20 cellular contexts compared by ENCODE assay signal in genomic region chr7:17331891-17332501, GRCh38.
"Had no signal": no experiment of that assay in that cellular context is flagged by ENCODE, and none has a peak within 500 bp of the region (broad histone marks: within the 10 kb centered on the region; RNA-seq: fewer than 3 reads in every experiment).

No MANE protein-coding gene starts in this region.

- DNase-seq: colonic mucosa; dermis blood vessel endothelial cell; erythroblast; foreskin melanocyte; head of caudate nucleus; kidney glomerular epithelial cell; mesendoderm; naive B cell; occipital lobe; psoas muscle; sigmoid colon; stimulated activated CD4-positive, alpha-beta T cell treated with anti-CD3 and anti-CD28 coated beads, Interleukin-12 subunit alpha, Interleukin-12 subunit beta, amount 100 ng/mL, for 4 hours; stimulated activated naive CD4-positive, alpha-beta T cell; stomach; substantia nigra had no signal

- FAIRE-seq: endothelial cell of umbilical vein had no signal

- H3K9me3 ChIP-seq: colonic mucosa, psoas muscle, sigmoid colon, stomach, thoracic aorta had no signal

- H3K4me1 Mint-ChIP-seq: naive B cell had no signal

- H3K27me3 Mint-ChIP-seq: naive B cell had no signal

- ATAC-seq: psoas muscle had no signal

- H3K9me3 Mint-ChIP-seq: nephron had no signal

- H3K4me3 Mint-ChIP-seq: naive B cell, nephron had no signal

- H3K27ac ChIP-seq: colonic mucosa, hepatocyte, psoas muscle, sigmoid colon, stomach, thoracic aorta had no signal

- H3K36me3 ChIP-seq: colonic mucosa had no signal

- H3K4me3 ChIP-seq: colonic mucosa, hepatocyte, psoas muscle, sigmoid colon, skin epidermis, stomach, thoracic aorta had no signal

- H3K27ac Mint-ChIP-seq: naive B cell, nephron had no signal

- H3K4me1 ChIP-seq: colonic mucosa, psoas muscle had no signal
